Comparison of ENCODE assay signal across 1 cellular context in the genomic region with DNA sequence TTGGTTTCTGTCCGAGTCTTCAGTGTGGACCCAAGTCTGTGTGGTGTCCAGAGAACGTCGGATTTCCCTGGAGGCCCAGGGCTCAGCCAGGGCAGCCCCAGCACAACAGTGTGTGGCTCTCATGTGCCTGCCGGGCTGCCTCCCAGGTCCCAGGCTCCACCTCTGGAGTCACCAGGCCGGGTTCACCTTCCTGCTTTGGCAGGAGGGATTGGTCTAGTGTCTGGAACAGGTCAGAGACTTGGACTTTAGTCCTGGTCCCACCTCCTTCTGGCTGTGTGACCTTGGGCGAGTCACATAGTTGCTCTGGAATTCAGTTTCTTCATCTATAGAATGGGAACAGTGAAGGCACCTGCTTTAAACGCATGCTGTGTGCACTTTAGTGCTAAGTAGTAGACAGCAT.
TF ChIP-seq lines count a peak whose summit lies in the region.

No MANE protein-coding gene starts in this region.

TF ChIP-seq in HepG2, 621 proteins besides CTCF, POLR2A, EP300 and RAD21 (continued from another document):
- TF ChIP-seq, protein P1, sequence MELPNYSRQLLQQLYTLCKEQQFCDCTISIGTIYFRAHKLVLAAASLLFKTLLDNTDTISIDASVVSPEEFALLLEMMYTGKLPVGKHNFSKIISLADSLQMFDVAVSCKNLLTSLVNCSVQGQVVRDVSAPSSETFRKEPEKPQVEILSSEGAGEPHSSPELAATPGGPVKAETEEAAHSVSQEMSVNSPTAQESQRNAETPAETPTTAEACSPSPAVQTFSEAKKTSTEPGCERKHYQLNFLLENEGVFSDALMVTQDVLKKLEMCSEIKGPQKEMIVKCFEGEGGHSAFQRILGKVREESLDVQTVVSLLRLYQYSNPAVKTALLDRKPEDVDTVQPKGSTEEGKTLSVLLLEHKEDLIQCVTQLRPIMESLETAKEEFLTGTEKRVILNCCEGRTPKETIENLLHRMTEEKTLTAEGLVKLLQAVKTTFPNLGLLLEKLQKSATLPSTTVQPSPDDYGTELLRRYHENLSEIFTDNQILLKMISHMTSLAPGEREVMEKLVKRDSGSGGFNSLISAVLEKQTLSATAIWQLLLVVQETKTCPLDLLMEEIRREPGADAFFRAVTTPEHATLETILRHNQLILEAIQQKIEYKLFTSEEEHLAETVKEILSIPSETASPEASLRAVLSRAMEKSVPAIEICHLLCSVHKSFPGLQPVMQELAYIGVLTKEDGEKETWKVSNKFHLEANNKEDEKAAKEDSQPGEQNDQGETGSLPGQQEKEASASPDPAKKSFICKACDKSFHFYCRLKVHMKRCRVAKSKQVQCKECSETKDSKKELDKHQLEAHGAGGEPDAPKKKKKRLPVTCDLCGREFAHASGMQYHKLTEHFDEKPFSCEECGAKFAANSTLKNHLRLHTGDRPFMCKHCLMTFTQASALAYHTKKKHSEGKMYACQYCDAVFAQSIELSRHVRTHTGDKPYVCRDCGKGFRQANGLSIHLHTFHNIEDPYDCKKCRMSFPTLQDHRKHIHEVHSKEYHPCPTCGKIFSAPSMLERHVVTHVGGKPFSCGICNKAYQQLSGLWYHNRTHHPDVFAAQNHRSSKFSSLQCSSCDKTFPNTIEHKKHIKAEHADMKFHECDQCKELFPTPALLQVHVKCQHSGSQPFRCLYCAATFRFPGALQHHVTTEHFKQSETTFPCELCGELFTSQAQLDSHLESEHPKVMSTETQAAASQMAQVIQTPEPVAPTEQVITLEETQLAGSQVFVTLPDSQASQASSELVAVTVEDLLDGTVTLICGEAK (IDR thresholded peaks at IDR 0.05), result no peak
- TF ChIP-seq, protein P1 (CRISPR knock-in tag; IDR thresholded peaks at IDR 0.05), result no peak
- TF ChIP-seq SPEN (CRISPR knock-in tag; IDR thresholded peaks at IDR 0.05; ENCODE audit: low read depth), result no peak
- TF ChIP-seq MEIS1 (CRISPR knock-in tag; IDR thresholded peaks at IDR 0.05; ENCODE audit: borderline replicate concordance), result no peak
- TF ChIP-seq, protein P2, sequence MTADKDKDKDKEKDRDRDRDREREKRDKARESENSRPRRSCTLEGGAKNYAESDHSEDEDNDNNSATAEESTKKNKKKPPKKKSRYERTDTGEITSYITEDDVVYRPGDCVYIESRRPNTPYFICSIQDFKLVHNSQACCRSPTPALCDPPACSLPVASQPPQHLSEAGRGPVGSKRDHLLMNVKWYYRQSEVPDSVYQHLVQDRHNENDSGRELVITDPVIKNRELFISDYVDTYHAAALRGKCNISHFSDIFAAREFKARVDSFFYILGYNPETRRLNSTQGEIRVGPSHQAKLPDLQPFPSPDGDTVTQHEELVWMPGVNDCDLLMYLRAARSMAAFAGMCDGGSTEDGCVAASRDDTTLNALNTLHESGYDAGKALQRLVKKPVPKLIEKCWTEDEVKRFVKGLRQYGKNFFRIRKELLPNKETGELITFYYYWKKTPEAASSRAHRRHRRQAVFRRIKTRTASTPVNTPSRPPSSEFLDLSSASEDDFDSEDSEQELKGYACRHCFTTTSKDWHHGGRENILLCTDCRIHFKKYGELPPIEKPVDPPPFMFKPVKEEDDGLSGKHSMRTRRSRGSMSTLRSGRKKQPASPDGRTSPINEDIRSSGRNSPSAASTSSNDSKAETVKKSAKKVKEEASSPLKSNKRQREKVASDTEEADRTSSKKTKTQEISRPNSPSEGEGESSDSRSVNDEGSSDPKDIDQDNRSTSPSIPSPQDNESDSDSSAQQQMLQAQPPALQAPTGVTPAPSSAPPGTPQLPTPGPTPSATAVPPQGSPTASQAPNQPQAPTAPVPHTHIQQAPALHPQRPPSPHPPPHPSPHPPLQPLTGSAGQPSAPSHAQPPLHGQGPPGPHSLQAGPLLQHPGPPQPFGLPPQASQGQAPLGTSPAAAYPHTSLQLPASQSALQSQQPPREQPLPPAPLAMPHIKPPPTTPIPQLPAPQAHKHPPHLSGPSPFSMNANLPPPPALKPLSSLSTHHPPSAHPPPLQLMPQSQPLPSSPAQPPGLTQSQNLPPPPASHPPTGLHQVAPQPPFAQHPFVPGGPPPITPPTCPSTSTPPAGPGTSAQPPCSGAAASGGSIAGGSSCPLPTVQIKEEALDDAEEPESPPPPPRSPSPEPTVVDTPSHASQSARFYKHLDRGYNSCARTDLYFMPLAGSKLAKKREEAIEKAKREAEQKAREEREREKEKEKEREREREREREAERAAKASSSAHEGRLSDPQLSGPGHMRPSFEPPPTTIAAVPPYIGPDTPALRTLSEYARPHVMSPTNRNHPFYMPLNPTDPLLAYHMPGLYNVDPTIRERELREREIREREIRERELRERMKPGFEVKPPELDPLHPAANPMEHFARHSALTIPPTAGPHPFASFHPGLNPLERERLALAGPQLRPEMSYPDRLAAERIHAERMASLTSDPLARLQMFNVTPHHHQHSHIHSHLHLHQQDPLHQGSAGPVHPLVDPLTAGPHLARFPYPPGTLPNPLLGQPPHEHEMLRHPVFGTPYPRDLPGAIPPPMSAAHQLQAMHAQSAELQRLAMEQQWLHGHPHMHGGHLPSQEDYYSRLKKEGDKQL (CRISPR knock-in tag; IDR thresholded peaks at IDR 0.05; ENCODE audit: low read depth), result no peak
- no peak for TF ChIP-seq NRL (CRISPR knock-in tag; IDR thresholded peaks at IDR 0.05; ENCODE audit: borderline replicate concordance)
- no peak for TF ChIP-seq RBM39 (IDR thresholded peaks at IDR 0.05; ENCODE audit: low read depth, low read length, poor library complexity, severe bottlenecking)
- TF ChIP-seq HNF4A (CRISPR knock-in tag; IDR thresholded peaks at IDR 0.05), result peak; percentile 60; the same call in 1 of the 2 replicates
